ENCODE assay signal across 5 cellular contexts in genomic region chr5:175910072-175910471, GRCh38. TPM values are rescaled to one million over a fixed set of nuclear protein-coding genes. Genes with fewer than 3 reads are reported as not detected.
"Had no signal": no experiment of that assay in that cellular context is flagged by ENCODE, and none has a peak within 500 bp of the region (broad histone marks: within the 10 kb centered on the region; RNA-seq: fewer than 3 reads in every experiment).

No MANE protein-coding gene starts in this region.

RNA-seq across cellular contexts. Expression of gene CPLX2, which starts 38.7 kb away (rescaled TPM):
- total RNA-seq: activated CD8-positive, alpha-beta T cell treated with anti-CD3 and anti-CD28 coated beads, Interleukin-2, amount 10 ng/mL, durations not matched to agents 7 days and 5 days; activated naive CD4-positive, alpha-beta T cell treated with anti-CD3 and anti-CD28 coated beads for 36 hours; activated T-helper 17 cell treated with anti-CD3 and anti-CD28 coated beads, Interleukin-2, amount 50 U/mL, for 72 hours; MCF 10A; SK-MEL-5 had no signal
